In genomic region chr2:127084611-127085031, GRCh38 we compare ENCODE assay signal across 1 cellular context.
TF ChIP-seq lines count a peak whose summit lies in the region.

No MANE protein-coding gene starts in this region.

TF ChIP-seq in GM23338, 12 proteins besides CTCF, POLR2A, EP300 and RAD21 (continued from another document):
- no peak for TF ChIP-seq ZNF462 (CRISPR knock-in tag; IDR thresholded peaks at IDR 0.05)
- TF ChIP-seq POLR2AphosphoS5 (IDR thresholded peaks at IDR 0.05; ENCODE audit: low read depth) = no peak
- TF ChIP-seq ETS1 (IDR thresholded peaks at IDR 0.05) = no peak
- no peak for TF ChIP-seq EZH2 (IDR thresholded peaks at IDR 0.05; ENCODE audit: low read depth, unreplicated experiment)
- TF ChIP-seq STAT1 (IDR thresholded peaks at IDR 0.05; ENCODE audit: unreplicated experiment) = no peak
- TF ChIP-seq NANOG (IDR thresholded peaks at IDR 0.05; ENCODE audit: borderline replicate concordance) = no peak
- no peak for TF ChIP-seq EZH2phosphoT487 (IDR thresholded peaks at IDR 0.05; ENCODE audit: unreplicated experiment)
- TF ChIP-seq CREB1 (CRISPR knock-in tag; IDR thresholded peaks at IDR 0.05; ENCODE audit: low read depth) = no peak
- no peak for TF ChIP-seq REST (IDR thresholded peaks at IDR 0.05; ENCODE audit: unreplicated experiment)
